18 cellular contexts compared by ENCODE assay signal in the genomic region with DNA sequence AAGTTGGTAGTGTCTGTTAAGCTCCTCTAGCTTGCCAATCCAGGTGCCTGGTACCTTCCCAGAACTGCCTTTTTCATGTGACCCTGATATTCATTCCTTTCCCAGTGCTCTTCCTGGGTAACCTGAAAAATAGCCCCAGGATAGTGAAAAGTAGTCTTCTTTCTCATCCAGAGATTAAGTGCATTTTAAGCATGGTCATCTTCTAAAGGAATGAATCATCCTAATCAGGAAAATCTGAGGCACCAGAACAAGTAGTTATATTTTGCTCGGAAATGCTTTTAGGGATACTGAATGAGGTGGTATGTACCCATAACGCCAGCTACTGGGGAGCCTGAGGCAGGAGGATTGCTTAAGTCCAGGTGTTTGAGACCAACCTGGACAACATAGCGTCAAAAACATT. TPM values are rescaled to one million over a fixed set of nuclear protein-coding genes. Genes with fewer than 3 reads are reported as not detected.
DNase-seq lines count a peak whose midpoint lies in the region; ATAC-seq and TF ChIP-seq lines count a peak whose summit lies in the region.
"Had no signal": no experiment of that assay in that cellular context is flagged by ENCODE, and none has a peak within 500 bp of the region (broad histone marks: within the 10 kb centered on the region; RNA-seq: fewer than 3 reads in every experiment).

No MANE protein-coding gene starts in this region.

- TF ChIP-seq CTCF in mammary epithelial cell (conservative IDR thresholded peaks at IDR 0.05 in 1 of 2, IDR thresholded peaks at IDR 0.05 in 1 of 2; ENCODE audit: extremely low read depth in 1 of 2, insufficient read depth in 1 of 2, low read depth in 1 of 2, low read length in 2 of 2) (no peak), breast epithelium (IDR thresholded peaks at IDR 0.05) (no peak)

- H3K79me2 ChIP-seq in mammary epithelial cell (ENCODE audit: insufficient read depth, low read length): no peaks in the 10 kb centered on the region

- no TSS peak for BruUV-seq in mammary epithelial cell (replicated peaks; lab: Mats Ljungman, UMichigan)

- H3K9ac ChIP-seq in mammary epithelial cell (ENCODE audit: insufficient read depth, low read length): no peak overlapping the region
- H3K9ac ChIP-seq: KMS-11 had no signal

- H3K36me3 Mint-ChIP-seq in T-cell: no peaks in the 10 kb centered on the region

- H3K4me1 Mint-ChIP-seq in T-cell: no peaks in the 10 kb centered on the region
- H3K4me1 Mint-ChIP-seq: B cell had no signal

- H2AFZ ChIP-seq in mammary epithelial cell (ENCODE audit: low read depth, low read length): peak overlapping the region; percentile 51

- H3K27ac ChIP-seq in mammary epithelial cell (ENCODE audit: insufficient read depth, low read depth, low read length) (peak overlapping the region; percentile 48), breast epithelium (no peak overlapping the region)
- H3K27ac ChIP-seq: KMS-11 had no signal

- H4K20me1 ChIP-seq in mammary epithelial cell (ENCODE audit: insufficient read depth, low read length): no peaks in the 10 kb centered on the region

- no peak overlapping the region for H3K27ac Mint-ChIP-seq in T-cell
- H3K27ac Mint-ChIP-seq: B cell had no signal

- POLR2A ChIA-PET in T-cell (lab: Charles Lee): interaction anchor here in 1 of 2 donors (0.7 kb wide), 1 partner anchor 33 kb away, joined by 3 read pairs; no protein-coding TSS in a partner anchor

- H3K27me3 ChIP-seq in mammary epithelial cell (ENCODE audit: insufficient read depth, low read length) (no peaks in the 10 kb centered on the region), breast epithelium (no peaks in the 10 kb centered on the region)

- intact Hi-C loops in mammary epithelial cell (cut with micrococcal nuclease): loop anchor here (1.0 kb wide), 1 partner anchor 58 kb away; no protein-coding TSS in a partner anchor
- intact Hi-C loops in breast epithelium (cut with DNase I; ENCODE audit: low total_unique reads): loop anchor here (5.0 kb wide), 1 partner anchor 113 kb away; no protein-coding TSS in a partner anchor

- dilution Hi-C loops in mammary epithelial cell (cut with HindIII; ENCODE audit: low sequenced_read_pairs): loop anchor here (25.0 kb wide), 2 partner anchors 138 to 638 kb away; no protein-coding TSS in a partner anchor

- H3K9me3 ChIP-seq in mammary epithelial cell (replicated peaks; ENCODE audit: insufficient read depth, low read length) (no peaks in the 10 kb centered on the region), breast epithelium (no peaks in the 10 kb centered on the region)
- H3K9me3 ChIP-seq: Caco-2 had no signal

- H3K36me3 ChIP-seq in mammary epithelial cell (ENCODE audit: insufficient read depth, low read length) (no peaks in the 10 kb centered on the region), breast epithelium (no peaks in the 10 kb centered on the region)

- WGBS in mammary epithelial cell (ENCODE audit: low coverage, missing lambda C conversion rate): 6% methylated on average over 2 of the region's 3 CpGs

- no peak overlapping the region for H3K4me3 Mint-ChIP-seq in T-cell
- H3K4me3 Mint-ChIP-seq: B cell had no signal

- in situ Hi-C loops in mammary epithelial cell (cut with MboI; ENCODE audit: low sequenced_read_pairs in 2 of 2): loop anchor here in 1 of 2 donors (25.0 kb wide), 1 partner anchor 338 kb away; a partner anchor contains a TSS

- TF ChIP-seq POLR2A in breast epithelium (IDR thresholded peaks at IDR 0.05): no peak

- DNase-seq in mammary epithelial cell: peak; percentile 77
- no peak for DNase-seq in breast epithelium (ENCODE audit: low spot score in 2 of 2)
- peak; percentile 19 for DNase-seq in hepatic stellate cell (ENCODE audit: low spot score)
- no peak for DNase-seq in middle frontal gyrus (ENCODE audit: extremely low spot score, low spot score)
- DNase-seq in iPS-NIHi11 (ENCODE audit: low spot score): no peak
- no peak for DNase-seq in T-cell
- no peak for DNase-seq in RPMI8226
- DNase-seq: 8988T, Caco-2, NCI-H1048, NCI-H1436, NCI-H1930, NCI-H345, NCI-H524 treated with DMSO at 0.1 percent for 48 hours had no signal

- CTCF ChIA-PET in mammary epithelial cell (lab: Charles Lee; ENCODE audit: low non-redundant PET) (no interaction called here), T-cell (lab: Charles Lee) (interaction anchor here in 1 of 2 donors (0.6 to 1.4 kb wide), 3 partner anchors 11 to 726 kb away, joined by 3 to 5 read pairs (median 5); no protein-coding TSS in a partner anchor)

- H3K4me3 ChIP-seq in mammary epithelial cell (replicated peaks in 1 of 3; ENCODE audit: insufficient read depth in 1 of 3, low read depth in 2 of 3, low read length in 3 of 3): no peak overlapping the region
- no peak overlapping the region for H3K4me3 ChIP-seq in breast epithelium

- peaks cover 12% of the 10 kb centered on the region for H3K4me1 ChIP-seq in mammary epithelial cell (ENCODE audit: insufficient read depth, low read length)
- no peaks in the 10 kb centered on the region for H3K4me1 ChIP-seq in breast epithelium
- H3K4me1 ChIP-seq: Caco-2 had no signal

- H3K4me2 ChIP-seq in mammary epithelial cell (ENCODE audit: insufficient read depth, low read depth, low read length): peak overlapping the region; percentile 4
- H3K4me2 ChIP-seq: KMS-11 had no signal

- peaks cover 0 to 2% of the 10 kb centered on the region in 2 donors for H3K27me3 Mint-ChIP-seq in T-cell

- peak; percentile 26; the same call in 1 of the 3 replicates for ATAC-seq in SK-N-SH treated with all-trans-retinoic acid at 6 μM for 48 hours
- ATAC-seq in T-cell (replicated peaks in 1 of 4): no peak
- ATAC-seq: Right ventricle myocardium inferior had no signal

- H3K9me3 Mint-ChIP-seq in T-cell: no peaks in the 10 kb centered on the region

TF ChIP-seq in SK-N-SH treated with all-trans-retinoic acid at 6 μM for 48 hours, 23 proteins besides CTCF, POLR2A, EP300 and RAD21:
- no peak for TF ChIP-seq OSR1 (CRISPR knock-in tag; IDR thresholded peaks at IDR 0.05)
- TF ChIP-seq BACH2 (CRISPR knock-in tag; IDR thresholded peaks at IDR 0.05; ENCODE audit: borderline replicate concordance): no peak
- TF ChIP-seq, protein P1, sequence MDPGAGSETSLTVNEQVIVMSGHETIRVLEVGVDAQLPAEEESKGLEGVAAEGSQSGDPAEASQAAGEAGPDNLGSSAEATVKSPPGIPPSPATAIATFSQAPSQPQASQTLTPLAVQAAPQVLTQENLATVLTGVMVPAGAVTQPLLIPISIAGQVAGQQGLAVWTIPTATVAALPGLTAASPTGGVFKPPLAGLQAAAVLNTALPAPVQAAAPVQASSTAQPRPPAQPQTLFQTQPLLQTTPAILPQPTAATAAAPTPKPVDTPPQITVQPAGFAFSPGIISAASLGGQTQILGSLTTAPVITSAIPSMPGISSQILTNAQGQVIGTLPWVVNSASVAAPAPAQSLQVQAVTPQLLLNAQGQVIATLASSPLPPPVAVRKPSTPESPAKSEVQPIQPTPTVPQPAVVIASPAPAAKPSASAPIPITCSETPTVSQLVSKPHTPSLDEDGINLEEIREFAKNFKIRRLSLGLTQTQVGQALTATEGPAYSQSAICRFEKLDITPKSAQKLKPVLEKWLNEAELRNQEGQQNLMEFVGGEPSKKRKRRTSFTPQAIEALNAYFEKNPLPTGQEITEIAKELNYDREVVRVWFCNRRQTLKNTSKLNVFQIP (CRISPR knock-in tag; IDR thresholded peaks at IDR 0.05; ENCODE audit: borderline replicate concordance, low read depth): no peak
- TF ChIP-seq ISL1 (CRISPR knock-in tag; IDR thresholded peaks at IDR 0.05): no peak

RNA-seq across cellular contexts. Expression of a gene that starts 23.1 kb away (rescaled TPM):
- total RNA-seq in mammary epithelial cell (100 to 1,000 TPM; 264 to 276 TPM), breast epithelium (100 to 1,000 TPM; 152 to 242 (median 204) TPM), T-cell (100 to 1,000 TPM; 139 to 216 (median 189) TPM)
- polyA plus RNA-seq in mammary epithelial cell: 76.2 TPM
- 177 TPM for polyA minus RNA-seq in mammary epithelial cell

RNA-seq across cellular contexts. Expression of a gene that starts 57.3 kb away (rescaled TPM):
- 10 to 100 TPM; 50.7 to 54.8 TPM for total RNA-seq in mammary epithelial cell
- 18.1 TPM for polyA plus RNA-seq in mammary epithelial cell
- polyA minus RNA-seq in mammary epithelial cell: 28.5 TPM
- 100 to 1,000 TPM in 1 of 3 donors, 10 to 100 TPM in 2; 57.1 to 108 (median 86.9) TPM for total RNA-seq in breast epithelium
- total RNA-seq in T-cell: 10 to 100 TPM; 54.0 to 80.1 (median 60.5) TPM

Comparison
In these comparisons a context has a peak if more than half of its experiments do, and no peak if none do; other contexts are left out.
1. DNase-seq: peak in mammary epithelial cell (single experiment) and hepatic stellate cell (single experiment); none in breast epithelium (0 of 2), middle frontal gyrus (single experiment), iPS-NIHi11 (single experiment), T-cell (0 of 34) and RPMI8226 (single experiment).